In the genomic region with DNA sequence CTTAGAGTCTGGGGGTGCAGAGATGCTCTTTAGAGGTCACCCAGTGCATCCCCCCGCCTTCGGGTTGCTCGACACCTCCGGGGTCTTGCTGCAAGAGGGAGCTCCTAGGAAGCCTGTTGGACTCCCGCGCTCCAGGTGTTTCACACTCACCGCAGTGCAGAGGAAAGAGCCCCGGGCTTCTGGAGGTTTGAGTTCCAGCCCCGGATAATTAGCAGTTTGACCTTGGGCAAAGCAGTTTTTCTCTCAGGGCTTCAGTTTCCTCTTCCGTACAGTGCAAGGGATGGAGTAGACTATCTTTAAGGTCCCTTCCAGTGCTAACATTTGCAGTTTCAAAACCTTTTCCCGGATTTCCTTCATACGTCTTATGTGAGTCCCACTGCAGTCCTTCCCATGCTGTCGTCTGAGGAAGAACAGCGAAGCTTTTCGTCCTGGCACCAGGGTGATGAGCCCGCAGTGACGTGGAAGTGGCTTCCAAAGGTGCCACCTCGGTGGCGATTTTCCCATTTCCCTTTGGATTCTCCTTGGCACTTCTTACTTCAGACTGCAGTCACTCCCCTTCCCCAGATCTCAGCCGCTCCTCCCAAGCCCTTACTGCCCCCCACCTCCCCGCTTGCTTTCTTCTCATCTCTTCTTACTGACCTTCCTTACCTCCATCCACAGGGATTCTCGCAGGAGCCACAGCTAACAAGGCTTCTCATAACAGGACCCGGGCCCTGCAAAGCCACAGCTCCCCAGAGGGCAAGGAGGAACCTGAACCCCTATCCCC, we compare ENCODE assay signal across 1 cellular context.
A peak's percentile ranks its signal among the peaks of the same experiment; 100 is the strongest.
TF ChIP-seq lines count a peak whose summit lies in the region.

No MANE protein-coding gene starts in this region.

TF ChIP-seq in endothelial cell of umbilical vein, 7 proteins besides CTCF, POLR2A, EP300 and RAD21:
- TF ChIP-seq POLR2AphosphoS5 (IDR thresholded peaks at IDR 0.05; ENCODE audit: insufficient read depth, low read depth, low read length), result peak; percentile 5
- TF ChIP-seq GATA2 (IDR thresholded peaks at IDR 0.05; ENCODE audit: insufficient read depth, insufficient read length, low read depth, low read length), result no peak
